ENCODE assay signal across 18 cellular contexts in the genomic region with DNA sequence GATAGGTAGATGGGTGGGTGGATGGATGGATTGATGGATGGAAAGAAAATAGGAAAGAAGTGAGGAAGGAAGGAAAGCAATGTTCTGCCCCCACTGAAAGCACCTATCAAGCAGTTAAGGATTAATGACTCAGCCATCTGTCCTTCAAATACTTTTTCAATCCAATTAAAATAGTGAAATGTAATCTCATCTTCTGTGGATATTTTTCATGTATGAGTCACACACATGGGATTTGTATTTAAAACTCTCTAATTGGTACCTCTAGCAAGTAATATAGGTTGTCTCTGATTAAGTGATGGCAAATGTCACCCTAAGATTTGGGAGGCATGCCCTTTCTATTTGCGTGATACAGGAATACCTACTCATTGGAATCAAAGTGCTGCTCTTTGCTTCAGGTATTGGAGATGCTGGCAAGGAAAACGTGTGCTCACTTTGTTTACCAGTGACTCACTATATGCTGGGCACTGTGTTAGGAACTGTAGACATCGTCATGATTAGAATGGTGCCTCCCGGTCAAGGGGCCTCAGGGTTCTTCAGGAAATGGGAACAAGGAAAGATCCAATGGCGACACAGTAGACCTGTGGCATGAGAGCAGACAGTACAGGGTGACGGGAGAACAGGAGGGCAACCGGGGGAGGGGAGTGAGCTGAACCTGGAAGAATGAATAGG.
DNase-seq lines count a peak whose midpoint lies in the region; ATAC-seq, FAIRE-seq and TF ChIP-seq lines count a peak whose summit lies in the region.
"Had no signal": no experiment of that assay in that cellular context is flagged by ENCODE, and none has a peak within 500 bp of the region (broad histone marks: within the 10 kb centered on the region; RNA-seq: fewer than 3 reads in every experiment).

No MANE protein-coding gene starts in this region.

- DNase-seq in D721Med (ENCODE audit: insufficient read length, low spot score) (no peak), NCI-H2171 (lab: John Stamatoyannopoulos, UW) (peak; percentile 55), astrocyte of the hippocampus (ENCODE audit: low read depth, low spot score) (peak; percentile 39), kidney glomerular epithelial cell (lab: John Stamatoyannopoulos, UW) (peak; percentile 15), RKO (ENCODE audit: low spot score) (no peak), nucleus accumbens (lab: John Stamatoyannopoulos, UW) (no peak), hypothalamus (lab: John Stamatoyannopoulos, UW) (no peak)
- DNase-seq: activated CD4-positive, alpha-beta T cell treated with anti-CD3 and anti-CD28 coated beads, Interleukin-2, amount 10 ng/mL, durations not matched to agents 7 days and 5 days; amygdala; CD8-positive, alpha-beta T cell; H9; Kasumi-1; left cardiac atrium; NCI-H1417 treated with DMSO at 0.1 percent for 48 hours; RPMI8226; stimulated activated naive B cell treated with anti-CD40 and anti-IgM and Interleukin-4, amounts not matched to agents 10 μg/mL and 1 μg/mL and 100 μg/mL, for 72 hours had no signal

- FAIRE-seq in D721Med (lab: Jason Lieb, UNC), result peak; percentile 93
- FAIRE-seq: G401.6 had no signal

- ATAC-seq in HG03342 (IDR thresholded peaks at IDR 0.05; ENCODE audit: unreplicated experiment), result no peak
- ATAC-seq: CD8-positive, alpha-beta T cell; left cardiac atrium; stimulated activated naive B cell treated with anti-CD40 and anti-IgM and Interleukin-4, amounts not matched to agents 10 μg/mL and 1 μg/mL and 100 μg/mL, for 72 hours had no signal

- no peak for TF ChIP-seq CTCF in D721Med (IDR thresholded peaks at IDR 0.05; ENCODE audit: insufficient read depth, missing control alignments)

Comparison
In these comparisons a context has a peak if more than half of its experiments do, and no peak if none do; other contexts are left out.
1. DNase-seq: peak in NCI-H2171 (single experiment), astrocyte of the hippocampus (single experiment) and kidney glomerular epithelial cell (single experiment); none in D721Med (single experiment), RKO (single experiment), nucleus accumbens (0 of 56) and hypothalamus (0 of 51).